Comparison of ENCODE assay signal across 38 cellular contexts in the genomic region with DNA sequence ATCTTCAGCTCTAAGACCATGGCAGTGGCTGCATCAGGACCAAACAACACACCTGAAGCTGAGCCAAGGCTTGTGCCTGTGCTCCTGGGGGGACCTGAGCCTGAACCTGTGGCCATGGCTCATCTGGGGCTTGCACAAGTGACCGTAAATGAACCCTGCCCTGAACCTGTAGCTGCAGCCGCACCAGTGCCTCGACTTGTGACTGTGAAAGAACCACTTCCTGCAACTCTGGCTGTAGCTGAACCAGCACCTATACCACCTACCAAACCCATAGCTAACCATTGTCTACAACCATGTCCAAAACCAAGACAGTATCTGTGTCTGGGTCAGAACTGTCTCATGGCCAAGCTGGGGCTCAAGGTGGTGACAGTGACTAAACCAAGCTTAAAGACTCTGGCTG. TPM values are rescaled to one million over a fixed set of nuclear protein-coding genes. Genes with fewer than 3 reads are reported as not detected.
"Had no signal": no experiment of that assay in that cellular context is flagged by ENCODE, and none has a peak within 500 bp of the region (broad histone marks: within the 10 kb centered on the region; RNA-seq: fewer than 3 reads in every experiment).

No MANE protein-coding gene starts in this region.

- H3K9me3 Mint-ChIP-seq: activated B cell treated with CpG ODN at 0.5 μM for 24 hours; activated CD8-positive, alpha-beta T cell treated with anti-CD3 and anti-CD28 coated beads for 36 hours; activated naive CD4-positive, alpha-beta T cell treated with anti-CD3 and anti-CD28 coated beads, Interleukin-2, amount 10 ng/mL, durations not matched to agents 7 days and 5 days; activated naive CD4-positive, alpha-beta T cell treated with anti-CD3 and anti-CD28 coated beads, Interleukin-2, amount 50 U/mL, for 72 hours; activated naive CD8-positive, alpha-beta T cell treated with anti-CD3 and anti-CD28 coated beads, Interleukin-2, amount 10 ng/mL, durations not matched to agents 7 days and 5 days; activated T-cell treated with anti-CD3 and anti-CD28 coated beads, Interleukin-2, amount 50 U/mL, for 24 hours; activated T-cell treated with anti-CD3 and anti-CD28 coated beads, Interleukin-2, amount 50 U/mL, for 72 hours; T-helper 2 cell treated with Interferon-gamma antibody and Interleukin-4, amounts not matched to agents 5 μg/mL and 100 μg/mL, for 36 hours had no signal

- H3K4me3 Mint-ChIP-seq: activated B cell treated with CpG ODN at 0.5 μM for 24 hours; activated CD8-positive, alpha-beta T cell treated with anti-CD3 and anti-CD28 coated beads for 36 hours; activated naive CD4-positive, alpha-beta T cell treated with anti-CD3 and anti-CD28 coated beads, Interleukin-2, amount 10 ng/mL, durations not matched to agents 7 days and 5 days; activated naive CD8-positive, alpha-beta T cell treated with anti-CD3 and anti-CD28 coated beads, Interleukin-2, amount 10 ng/mL, durations not matched to agents 7 days and 5 days; activated T-cell treated with anti-CD3 and anti-CD28 coated beads, Interleukin-2, amount 50 U/mL, for 24 hours; activated T-cell treated with anti-CD3 and anti-CD28 coated beads, Interleukin-2, amount 50 U/mL, for 72 hours; T-helper 17 cell; T-helper 2 cell treated with Interferon-gamma antibody and Interleukin-4, amounts not matched to agents 5 μg/mL and 100 μg/mL, for 36 hours had no signal

- H3K4me1 ChIP-seq: esophagus squamous epithelium, gastroesophageal sphincter had no signal

- H3K36me3 ChIP-seq: brain microvascular endothelial cell, esophagus squamous epithelium, gastroesophageal sphincter, WERI-Rb-1 had no signal

- H3K27ac ChIP-seq: brain microvascular endothelial cell, epithelial cell of prostate, esophagus squamous epithelium, gastroesophageal sphincter, WERI-Rb-1 had no signal

- FAIRE-seq: astrocyte, bronchial epithelial cell, colon, endometrium, endothelial cell of umbilical vein had no signal

- H3K27me3 ChIP-seq: brain microvascular endothelial cell had no signal

- H3K27me3 Mint-ChIP-seq: activated CD8-positive, alpha-beta T cell treated with anti-CD3 and anti-CD28 coated beads for 36 hours had no signal

- H3K4me3 ChIP-seq: esophagus squamous epithelium, gastroesophageal sphincter had no signal

- H3K36me3 Mint-ChIP-seq: activated naive CD4-positive, alpha-beta T cell treated with anti-CD3 and anti-CD28 coated beads, Interleukin-2, amount 10 ng/mL, durations not matched to agents 7 days and 5 days; activated naive CD4-positive, alpha-beta T cell treated with anti-CD3 and anti-CD28 coated beads, Interleukin-2, amount 50 U/mL, for 72 hours; activated naive CD8-positive, alpha-beta T cell treated with anti-CD3 and anti-CD28 coated beads, Interleukin-2, amount 10 ng/mL, durations not matched to agents 7 days and 5 days had no signal

- ATAC-seq: activated CD4-positive, CD25-positive, alpha-beta regulatory T cell treated with anti-CD3 and anti-CD28 coated beads, Interleukin-2, amount 50 U/mL, for 24 hours; activated CD8-positive, alpha-beta T cell treated with anti-CD3 and anti-CD28 coated beads for 36 hours; activated naive CD4-positive, alpha-beta T cell treated with anti-CD3 and anti-CD28 coated beads, Interleukin-2, amount 50 U/mL, for 72 hours; activated T-cell treated with anti-CD3 and anti-CD28 coated beads, Interleukin-2, amount 50 U/mL, for 72 hours; gastroesophageal sphincter; T-helper 17 cell had no signal

- H3K4me1 Mint-ChIP-seq: activated B cell treated with CpG ODN at 0.5 μM for 24 hours; activated naive CD4-positive, alpha-beta T cell treated with anti-CD3 and anti-CD28 coated beads, Interleukin-2, amount 10 ng/mL, durations not matched to agents 7 days and 5 days had no signal

- H3K27ac Mint-ChIP-seq: activated B cell treated with CpG ODN at 0.5 μM for 24 hours; activated CD8-positive, alpha-beta T cell treated with anti-CD3 and anti-CD28 coated beads for 36 hours; activated naive CD4-positive, alpha-beta T cell treated with anti-CD3 and anti-CD28 coated beads, Interleukin-2, amount 10 ng/mL, durations not matched to agents 7 days and 5 days; activated naive CD4-positive, alpha-beta T cell treated with anti-CD3 and anti-CD28 coated beads, Interleukin-2, amount 50 U/mL, for 72 hours; activated naive CD8-positive, alpha-beta T cell treated with anti-CD3 and anti-CD28 coated beads, Interleukin-2, amount 10 ng/mL, durations not matched to agents 7 days and 5 days; activated T-cell treated with anti-CD3 and anti-CD28 coated beads, Interleukin-2, amount 50 U/mL, for 24 hours; activated T-cell treated with anti-CD3 and anti-CD28 coated beads, Interleukin-2, amount 50 U/mL, for 72 hours; T-helper 17 cell; T-helper 2 cell treated with Interferon-gamma antibody and Interleukin-4, amounts not matched to agents 5 μg/mL and 100 μg/mL, for 36 hours had no signal

- DNase-seq: activated B cell treated with CpG ODN at 0.5 μM for 24 hours; activated CD4-positive, alpha-beta T cell treated with anti-CD3 and anti-CD28 coated beads for 48 hours; activated CD4-positive, alpha-beta T cell treated with anti-CD3 and anti-CD28 coated beads, Interleukin-2, amount 50 U/mL, for 1 hour; activated CD4-positive, alpha-beta T cell treated with anti-CD3 and anti-CD28 coated beads, Interleukin-2, amount 50 U/mL, for 48 hours; activated CD8-positive, alpha-beta memory T cell treated with anti-CD3 and anti-CD28 coated beads, Interleukin-2, amount 50 U/mL, for 48 hours; activated CD8-positive, alpha-beta T cell treated with anti-CD3 and anti-CD28 coated beads for 36 hours; activated gamma-delta T cell; activated naive CD4-positive, alpha-beta T cell; activated naive CD4-positive, alpha-beta T cell treated with anti-CD3 and anti-CD28 coated beads, Interleukin-2, amount 10 ng/mL, durations not matched to agents 7 days and 5 days; activated naive CD8-positive, alpha-beta T cell treated with anti-CD3 and anti-CD28 coated beads, Interleukin-2, amount 10 ng/mL, durations not matched to agents 7 days and 5 days; activated T-cell treated with anti-CD3 and anti-CD28 coated beads for 4 hours; activated T-cell treated with anti-CD3 and anti-CD28 coated beads, Interleukin-2, amount 50 U/mL, for 24 hours; activated T-cell treated with anti-CD3 and anti-CD28 coated beads, Interleukin-2, amount 50 U/mL, for 72 hours; brain microvascular endothelial cell; cortex of kidney; dermis blood vessel endothelial cell; effector CD4-positive, alpha-beta T cell; esophagus squamous epithelium; foreskin melanocyte; T-helper 1 cell; T-helper 17 cell; T1000; WERI-Rb-1 had no signal

- H3K9me3 ChIP-seq: esophagus squamous epithelium, gastroesophageal sphincter had no signal

RNA-seq across cellular contexts. Expression of a gene that starts 41.8 kb away (rescaled TPM):
- total RNA-seq: fibroblast of villous mesenchyme, glomerular endothelial cell had no signal

RNA-seq across cellular contexts. Expression of a gene that starts 58.7 kb away (rescaled TPM):
- total RNA-seq: activated B cell treated with CpG ODN at 0.5 μM for 24 hours; activated CD8-positive, alpha-beta memory T cell treated with anti-CD3 and anti-CD28 coated beads for 36 hours; astrocyte; bronchial epithelial cell; chondrocyte; dermis blood vessel endothelial cell; endothelial cell of umbilical vein; fibroblast of lung; fibroblast of villous mesenchyme; glomerular endothelial cell had no signal
- polyA plus RNA-seq: endothelial cell of umbilical vein, fibroblast of lung had no signal
